ENCODE assay signal across 1 cellular context in the genomic region with DNA sequence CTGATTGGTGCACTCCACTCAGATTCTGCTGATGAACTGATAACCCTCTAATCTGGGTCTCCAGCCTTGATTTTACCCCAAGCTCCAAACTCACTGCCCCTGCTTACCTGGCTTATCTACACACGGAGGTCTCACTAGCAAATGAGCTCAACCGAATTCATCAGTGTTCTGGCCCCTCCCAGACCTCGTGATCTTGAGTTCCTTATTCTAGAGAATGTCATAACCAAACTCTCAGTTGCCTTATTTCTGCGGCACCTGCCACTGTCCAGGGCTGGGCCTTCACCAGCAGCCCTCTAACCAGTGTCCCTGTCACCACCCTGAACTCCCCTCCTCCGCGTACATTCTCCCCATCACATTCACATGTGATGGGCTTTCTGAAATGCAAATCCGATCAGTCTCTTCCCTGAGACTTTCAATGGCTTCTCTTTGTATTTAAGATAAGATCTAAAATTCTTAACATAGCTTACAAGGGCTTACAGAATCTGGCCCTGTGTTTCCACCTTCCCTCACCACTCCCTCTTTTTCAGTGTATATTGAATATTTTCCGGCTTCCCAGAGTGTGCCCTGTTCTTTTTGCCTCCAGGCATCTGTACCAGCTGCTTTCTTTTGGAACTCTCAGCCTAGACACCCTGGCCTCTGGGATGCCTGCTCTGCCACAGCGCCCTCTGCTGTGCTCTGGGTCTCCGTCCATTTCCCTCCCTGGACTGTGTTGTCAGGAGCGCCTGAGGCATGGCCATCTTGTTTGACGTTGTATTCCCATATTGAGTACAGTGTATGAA.
TF ChIP-seq lines count a peak whose summit lies in the region.

No MANE protein-coding gene starts in this region.

TF ChIP-seq in HepG2, 621 proteins besides CTCF, POLR2A, EP300 and RAD21 (continued from another document):
- TF ChIP-seq, protein P1, sequence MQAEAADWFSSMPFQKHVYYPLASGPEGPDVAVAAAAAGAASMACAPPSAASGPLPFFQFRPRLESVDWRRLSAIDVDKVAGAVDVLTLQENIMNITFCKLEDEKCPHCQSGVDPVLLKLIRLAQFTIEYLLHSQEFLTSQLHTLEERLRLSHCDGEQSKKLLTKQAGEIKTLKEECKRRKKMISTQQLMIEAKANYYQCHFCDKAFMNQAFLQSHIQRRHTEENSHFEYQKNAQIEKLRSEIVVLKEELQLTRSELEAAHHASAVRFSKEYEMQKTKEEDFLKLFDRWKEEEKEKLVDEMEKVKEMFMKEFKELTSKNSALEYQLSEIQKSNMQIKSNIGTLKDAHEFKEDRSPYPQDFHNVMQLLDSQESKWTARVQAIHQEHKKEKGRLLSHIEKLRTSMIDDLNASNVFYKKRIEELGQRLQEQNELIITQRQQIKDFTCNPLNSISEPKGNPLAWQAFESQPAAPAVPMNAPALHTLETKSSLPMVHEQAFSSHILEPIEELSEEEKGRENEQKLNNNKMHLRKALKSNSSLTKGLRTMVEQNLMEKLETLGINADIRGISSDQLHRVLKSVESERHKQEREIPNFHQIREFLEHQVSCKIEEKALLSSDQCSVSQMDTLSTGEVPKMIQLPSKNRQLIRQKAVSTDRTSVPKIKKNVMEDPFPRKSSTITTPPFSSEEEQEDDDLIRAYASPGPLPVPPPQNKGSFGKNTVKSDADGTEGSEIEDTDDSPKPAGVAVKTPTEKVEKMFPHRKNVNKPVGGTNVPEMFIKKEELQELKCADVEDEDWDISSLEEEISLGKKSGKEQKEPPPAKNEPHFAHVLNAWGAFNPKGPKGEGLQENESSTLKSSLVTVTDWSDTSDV (CRISPR knock-in tag; IDR thresholded peaks at IDR 0.05): no peak
- 0 out of 2 replicates have a peak, but pooled peaks have one; percentile 21 for TF ChIP-seq IRF2 (CRISPR knock-in tag; IDR thresholded peaks at IDR 0.05)
- TF ChIP-seq ZNF572 (CRISPR knock-in tag; IDR thresholded peaks at IDR 0.05): no peak
- 0 out of 2 replicates have a peak, but pooled peaks have one; percentile 16 for TF ChIP-seq KAT8 (CRISPR knock-in tag; IDR thresholded peaks at IDR 0.05)
- no peak for TF ChIP-seq SIN3B (IDR thresholded peaks at IDR 0.05; ENCODE audit: low read length)
- peak; percentile 75 for TF ChIP-seq STAG1 (CRISPR knock-in tag; IDR thresholded peaks at IDR 0.05)
- peak; percentile 60; the same call in 1 of the 2 replicates for TF ChIP-seq POGZ (CRISPR knock-in tag; IDR thresholded peaks at IDR 0.05)
- TF ChIP-seq, protein P2, sequence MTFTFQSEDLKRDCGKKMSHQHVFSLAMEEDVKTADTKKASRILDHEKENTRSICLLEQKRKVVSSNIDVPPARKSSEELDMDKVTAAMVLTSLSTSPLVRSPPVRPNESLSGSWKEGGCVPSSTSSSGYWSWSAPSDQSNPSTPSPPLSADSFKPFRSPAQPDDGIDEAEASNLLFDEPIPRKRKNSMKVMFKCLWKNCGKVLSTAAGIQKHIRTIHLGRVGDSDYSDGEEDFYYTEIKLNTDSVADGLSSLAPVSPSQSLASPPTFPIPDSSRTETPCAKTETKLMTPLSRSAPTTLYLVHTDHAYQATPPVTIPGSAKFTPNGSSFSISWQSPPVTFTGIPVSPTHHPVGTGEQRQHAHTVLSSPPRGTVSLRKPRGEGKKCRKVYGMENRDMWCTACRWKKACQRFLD (CRISPR knock-in tag; IDR thresholded peaks at IDR 0.05; ENCODE audit: borderline replicate concordance): no peak
- TF ChIP-seq ZNF7 (CRISPR knock-in tag; IDR thresholded peaks at IDR 0.05): peak; percentile 77
- no peak for TF ChIP-seq NFYB (CRISPR knock-in tag; IDR thresholded peaks at IDR 0.05)
- TF ChIP-seq TAF15 (IDR thresholded peaks at IDR 0.05; ENCODE audit: low read depth, low read length, poor library complexity, severe bottlenecking): no peak
- TF ChIP-seq TOE1 (CRISPR knock-in tag; IDR thresholded peaks at IDR 0.05): no peak
- no peak for TF ChIP-seq DR1 (CRISPR knock-in tag; IDR thresholded peaks at IDR 0.05)
- peak; percentile 71 for TF ChIP-seq ZMYM4 (CRISPR knock-in tag; IDR thresholded peaks at IDR 0.05)
- peak; percentile 35; the same call in 1 of the 2 replicates for TF ChIP-seq SALL1 (CRISPR knock-in tag; IDR thresholded peaks at IDR 0.05)
- TF ChIP-seq TGIF2 (CRISPR knock-in tag; IDR thresholded peaks at IDR 0.05): no peak
- TF ChIP-seq MED13 (CRISPR knock-in tag; IDR thresholded peaks at IDR 0.05): no peak
- TF ChIP-seq SOX5 (CRISPR knock-in tag; IDR thresholded peaks at IDR 0.05; ENCODE audit: borderline replicate concordance): peak; percentile 20; the same call in 1 of the 2 replicates
- 0 out of 2 replicates have a peak, but pooled peaks have one; percentile 21 for TF ChIP-seq ELF1 (CRISPR knock-in tag; IDR thresholded peaks at IDR 0.05)
- TF ChIP-seq, protein P3, sequence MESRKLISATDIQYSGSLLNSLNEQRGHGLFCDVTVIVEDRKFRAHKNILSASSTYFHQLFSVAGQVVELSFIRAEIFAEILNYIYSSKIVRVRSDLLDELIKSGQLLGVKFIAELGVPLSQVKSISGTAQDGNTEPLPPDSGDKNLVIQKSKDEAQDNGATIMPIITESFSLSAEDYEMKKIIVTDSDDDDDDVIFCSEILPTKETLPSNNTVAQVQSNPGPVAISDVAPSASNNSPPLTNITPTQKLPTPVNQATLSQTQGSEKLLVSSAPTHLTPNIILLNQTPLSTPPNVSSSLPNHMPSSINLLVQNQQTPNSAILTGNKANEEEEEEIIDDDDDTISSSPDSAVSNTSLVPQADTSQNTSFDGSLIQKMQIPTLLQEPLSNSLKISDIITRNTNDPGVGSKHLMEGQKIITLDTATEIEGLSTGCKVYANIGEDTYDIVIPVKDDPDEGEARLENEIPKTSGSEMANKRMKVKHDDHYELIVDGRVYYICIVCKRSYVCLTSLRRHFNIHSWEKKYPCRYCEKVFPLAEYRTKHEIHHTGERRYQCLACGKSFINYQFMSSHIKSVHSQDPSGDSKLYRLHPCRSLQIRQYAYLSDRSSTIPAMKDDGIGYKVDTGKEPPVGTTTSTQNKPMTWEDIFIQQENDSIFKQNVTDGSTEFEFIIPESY (CRISPR knock-in tag; IDR thresholded peaks at IDR 0.05): peak; percentile 96
